In genomic region chr6:20440291-20440690, GRCh38 we compare ENCODE assay signal across 16 cellular contexts.
"Had no signal": no experiment of that assay in that cellular context is flagged by ENCODE, and none has a peak within 500 bp of the region (broad histone marks: within the 10 kb centered on the region; RNA-seq: fewer than 3 reads in every experiment).

No MANE protein-coding gene starts in this region.

- H3K4me3 Mint-ChIP-seq: activated B cell treated with CpG ODN at 0.5 μM for 24 hours; activated CD8-positive, alpha-beta T cell treated with anti-CD3 and anti-CD28 coated beads, Interleukin-2, amount 10 ng/mL, durations not matched to agents 7 days and 5 days; activated naive CD8-positive, alpha-beta T cell; neural crest cell; T-helper 17 cell had no signal

- H3K27me3 ChIP-seq: breast epithelium, dorsolateral prefrontal cortex, foreskin keratinocyte, heart right ventricle, ovary, stomach had no signal

- ATAC-seq: activated CD8-positive, alpha-beta T cell treated with anti-CD3 and anti-CD28 coated beads, Interleukin-2, amount 10 ng/mL, durations not matched to agents 7 days and 5 days; esophagus mucosa; foreskin keratinocyte; heart right ventricle; sciatic nerve; T-helper 17 cell had no signal

- DNase-seq: activated B cell treated with CpG ODN at 0.5 μM for 24 hours; activated CD4-positive, alpha-beta T cell treated with anti-CD3 and anti-CD28 coated beads for 48 hours; activated CD8-positive, alpha-beta memory T cell treated with anti-CD3 and anti-CD28 coated beads, Interleukin-2, amount 50 U/mL, for 4 hours; activated CD8-positive, alpha-beta T cell treated with anti-CD3 and anti-CD28 coated beads, Interleukin-2, amount 10 ng/mL, durations not matched to agents 7 days and 5 days; activated gamma-delta T cell treated with Interleukin-2 at 50 U/mL for 16 hours; dorsolateral prefrontal cortex; foreskin keratinocyte; heart right ventricle; ovary; stomach; T-helper 17 cell had no signal

- H3K4me1 ChIP-seq: breast epithelium, stomach had no signal

- H3K4me3 ChIP-seq: breast epithelium, dorsolateral prefrontal cortex, heart right ventricle, ovary, stomach had no signal

- H3K9me3 Mint-ChIP-seq: neural crest cell had no signal

- H3K36me3 ChIP-seq: breast epithelium, heart right ventricle, ovary had no signal

- H3K9me3 ChIP-seq: breast epithelium, heart right ventricle, ovary, stomach had no signal

- H3K27ac Mint-ChIP-seq: activated B cell treated with CpG ODN at 0.5 μM for 24 hours; activated CD8-positive, alpha-beta T cell treated with anti-CD3 and anti-CD28 coated beads, Interleukin-2, amount 10 ng/mL, durations not matched to agents 7 days and 5 days; activated naive CD8-positive, alpha-beta T cell; T-helper 17 cell had no signal

- H3K27me3 Mint-ChIP-seq: activated B cell treated with CpG ODN at 0.5 μM for 24 hours; activated naive CD8-positive, alpha-beta T cell; T-helper 17 cell had no signal

- H3K27ac ChIP-seq: breast epithelium, dorsolateral prefrontal cortex, foreskin keratinocyte, ovary, stomach had no signal
